In genomic region chr10:14399641-14400040, GRCh38 we compare ENCODE assay signal across 19 cellular contexts.
"Had no signal": no experiment of that assay in that cellular context is flagged by ENCODE, and none has a peak within 500 bp of the region (broad histone marks: within the 10 kb centered on the region; RNA-seq: fewer than 3 reads in every experiment).

No MANE protein-coding gene starts in this region.

- ATAC-seq: activated CD4-positive, alpha-beta T cell treated with anti-CD3 and anti-CD28 coated beads for 36 hours; esophagus mucosa; mucosa of descending colon; natural killer cell; stimulated activated naive CD8-positive, alpha-beta T cell treated with anti-CD3 and anti-CD28 coated beads, Interleukin-15, Interleukin-2, amounts not matched to agents 100 U/mL and 50 U/mL, for 24 hours; T-cell; upper lobe of right lung had no signal

- DNase-seq: activated CD4-positive, alpha-beta T cell treated with anti-CD3 and anti-CD28 coated beads for 36 hours; activated naive CD4-positive, alpha-beta T cell treated with anti-CD3 and anti-CD28 coated beads, Interleukin-2, amount 50 U/mL, for 16 hours; amniotic stem cell; dorsolateral prefrontal cortex; glutamatergic neuron; immature natural killer cell; mucosa of descending colon; natural killer cell; nucleus accumbens; stimulated activated CD4-positive, alpha-beta T cell treated with anti-CD3 and anti-CD28 coated beads, Interleukin-4, amount 100 ng/mL, for 1 hour; stimulated activated CD8-positive, alpha-beta memory T cell treated with anti-CD3 and anti-CD28 coated beads, Interleukin-4, amount 100 ng/mL, for 48 hours; stimulated activated naive CD8-positive, alpha-beta T cell treated with anti-CD3 and anti-CD28 coated beads, Interleukin-15, Interleukin-2, amounts not matched to agents 100 U/mL and 50 U/mL, for 24 hours; T-cell; upper lobe of right lung; WERI-Rb-1 had no signal

- H3K4me1 Mint-ChIP-seq: activated CD4-positive, alpha-beta T cell treated with anti-CD3 and anti-CD28 coated beads for 36 hours; immature natural killer cell; natural killer cell; T-cell had no signal

- H3K9me3 Mint-ChIP-seq: activated T-helper 2 cell treated with anti-CD3 and anti-CD28 coated beads, Interferon-gamma antibody, Interleukin-2, Interleukin-4, amounts not matched to agents 10 μg/mL and 5 μg/mL and 100 μg/mL, durations not matched to agents 14 hours and 24 hours and 36 hours; immature natural killer cell; natural killer cell had no signal

- H3K9me3 ChIP-seq: mucosa of descending colon, upper lobe of right lung had no signal

- H3K36me3 ChIP-seq: upper lobe of right lung, WERI-Rb-1 had no signal

- H3K27ac Mint-ChIP-seq: activated CD4-positive, alpha-beta T cell treated with anti-CD3 and anti-CD28 coated beads for 36 hours; activated T-helper 2 cell treated with anti-CD3 and anti-CD28 coated beads, Interferon-gamma antibody, Interleukin-2, Interleukin-4, amounts not matched to agents 10 μg/mL and 5 μg/mL and 100 μg/mL, durations not matched to agents 14 hours and 24 hours and 36 hours; immature natural killer cell; natural killer cell; T-cell had no signal

- FAIRE-seq: bronchial epithelial cell, endometrium had no signal

- H3K27ac ChIP-seq: dorsolateral prefrontal cortex, upper lobe of right lung, WERI-Rb-1 had no signal

- H3K36me3 Mint-ChIP-seq: immature natural killer cell, natural killer cell, T-cell had no signal

- H3K4me1 ChIP-seq: upper lobe of right lung had no signal

- H3K27me3 ChIP-seq: dorsolateral prefrontal cortex, upper lobe of right lung had no signal

- H3K4me3 Mint-ChIP-seq: activated CD4-positive, alpha-beta T cell treated with anti-CD3 and anti-CD28 coated beads for 36 hours; immature natural killer cell; natural killer cell; T-cell had no signal

- H3K4me3 ChIP-seq: dorsolateral prefrontal cortex, mucosa of descending colon, upper lobe of right lung had no signal
